ENCODE assay signal across 21 cellular contexts in genomic region chr9:38185647-38186371, GRCh38.
"Had no signal": no experiment of that assay in that cellular context is flagged by ENCODE, and none has a peak within 500 bp of the region (broad histone marks: within the 10 kb centered on the region; RNA-seq: fewer than 3 reads in every experiment).

No MANE protein-coding gene starts in this region.

- H3K4me1 ChIP-seq: gastroesophageal sphincter, left lung, lower lobe of right lung, right atrium auricular region, sigmoid colon had no signal

- ATAC-seq: effector memory CD8-positive, alpha-beta T cell; gastroesophageal sphincter; left lung; lower lobe of right lung; natural killer cell treated with Interleukin-12 subunit alpha and Interleukin-12 subunit beta and Interleukin-15 and Interleukin-18, amount 100 ng/mL, for 72 hours had no signal

- DNase-seq: effector memory CD8-positive, alpha-beta T cell; esophagus squamous epithelium; foreskin fibroblast; immature natural killer cell; left lung; lower lobe of right lung; mesenchymal stem cell; midbrain; nucleus accumbens; ovary; sigmoid colon; stimulated activated CD4-positive, alpha-beta T cell treated with anti-CD3 and anti-CD28 coated beads, Interleukin-2, amount 100 ng/mL, for 24 hours; stimulated activated CD4-positive, alpha-beta T cell treated with anti-CD3 and anti-CD28 coated beads, Interleukin-4, amount 100 ng/mL, for 4 hours; stimulated activated naive CD4-positive, alpha-beta T cell treated with Interleukin-2 at 50 U/mL for 16 hours; trophoblast cell had no signal

- H3K27ac ChIP-seq: esophagus squamous epithelium, gastroesophageal sphincter, left lung, lower lobe of right lung, neural progenitor cell, ovary, right atrium auricular region, sigmoid colon, skin epidermis had no signal

- FAIRE-seq: keratinocyte had no signal

- H3K4me2 ChIP-seq: neural progenitor cell had no signal

- H3K27me3 ChIP-seq: esophagus squamous epithelium, left lung, neural progenitor cell, ovary, right atrium auricular region, sigmoid colon had no signal

- H3K36me3 ChIP-seq: esophagus squamous epithelium, gastroesophageal sphincter, left lung, lower lobe of right lung, neural progenitor cell, ovary, right atrium auricular region, sigmoid colon had no signal

- H3K9me3 ChIP-seq: esophagus squamous epithelium, gastroesophageal sphincter, left lung, lower lobe of right lung, ovary, right atrium auricular region, sigmoid colon had no signal

- H3K4me3 ChIP-seq: esophagus squamous epithelium, gastroesophageal sphincter, left lung, lower lobe of right lung, neural progenitor cell, ovary, right atrium auricular region, sigmoid colon, skin epidermis had no signal

- H3K9ac ChIP-seq: neural progenitor cell had no signal
